Comparison of ENCODE assay signal across 1 cellular context in the genomic region with DNA sequence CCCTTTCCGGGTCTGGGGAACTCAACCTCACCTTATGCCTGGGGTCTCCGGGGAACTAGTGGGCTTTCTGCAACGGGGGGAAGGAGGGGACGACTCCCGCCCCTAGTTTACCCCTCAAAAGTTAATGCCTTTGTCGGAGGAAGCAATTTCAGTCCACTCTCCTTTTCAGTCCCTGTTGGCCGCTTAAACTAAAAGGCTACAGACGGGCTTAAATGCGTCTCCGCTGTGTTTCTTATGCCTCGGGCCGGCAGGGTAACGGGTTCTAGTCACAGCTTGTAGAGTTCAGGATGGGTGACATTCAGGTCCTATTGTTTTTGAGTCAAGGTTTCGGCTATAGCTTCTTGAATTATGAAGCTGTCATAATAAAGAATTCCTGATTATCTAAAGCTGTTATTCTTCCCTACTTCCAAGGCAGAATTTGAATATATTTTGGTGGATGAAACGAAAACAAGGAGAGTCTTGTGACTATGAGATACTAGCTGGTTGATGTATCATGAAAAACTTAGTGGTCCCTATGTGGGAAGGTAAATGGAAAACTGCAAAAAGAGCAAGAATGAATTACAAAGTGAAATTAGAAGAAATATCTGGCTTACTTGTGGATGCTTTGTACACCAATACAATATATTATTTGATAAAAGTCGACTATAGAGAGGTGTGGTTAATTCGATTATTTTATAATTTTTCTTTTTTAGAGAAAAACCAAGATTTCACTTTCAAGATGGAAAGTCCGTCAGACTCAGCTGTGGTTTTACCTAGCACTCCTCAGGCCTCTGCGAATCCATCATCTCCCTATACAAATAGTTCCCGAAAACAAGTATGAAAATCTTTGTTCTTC.
TF ChIP-seq lines count a peak whose summit lies in the region.

No MANE protein-coding gene starts in this region.

TF ChIP-seq in HEK293, 187 proteins besides CTCF, POLR2A, EP300 and RAD21 (continued from another document and continues in another):
- TF ChIP-seq, protein P1, sequence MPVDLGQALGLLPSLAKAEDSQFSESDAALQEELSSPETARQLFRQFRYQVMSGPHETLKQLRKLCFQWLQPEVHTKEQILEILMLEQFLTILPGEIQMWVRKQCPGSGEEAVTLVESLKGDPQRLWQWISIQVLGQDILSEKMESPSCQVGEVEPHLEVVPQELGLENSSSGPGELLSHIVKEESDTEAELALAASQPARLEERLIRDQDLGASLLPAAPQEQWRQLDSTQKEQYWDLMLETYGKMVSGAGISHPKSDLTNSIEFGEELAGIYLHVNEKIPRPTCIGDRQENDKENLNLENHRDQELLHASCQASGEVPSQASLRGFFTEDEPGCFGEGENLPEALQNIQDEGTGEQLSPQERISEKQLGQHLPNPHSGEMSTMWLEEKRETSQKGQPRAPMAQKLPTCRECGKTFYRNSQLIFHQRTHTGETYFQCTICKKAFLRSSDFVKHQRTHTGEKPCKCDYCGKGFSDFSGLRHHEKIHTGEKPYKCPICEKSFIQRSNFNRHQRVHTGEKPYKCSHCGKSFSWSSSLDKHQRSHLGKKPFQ (tag by site-specific recombination; IDR thresholded peaks at IDR 0.05), result no peak
- TF ChIP-seq, protein P2, sequence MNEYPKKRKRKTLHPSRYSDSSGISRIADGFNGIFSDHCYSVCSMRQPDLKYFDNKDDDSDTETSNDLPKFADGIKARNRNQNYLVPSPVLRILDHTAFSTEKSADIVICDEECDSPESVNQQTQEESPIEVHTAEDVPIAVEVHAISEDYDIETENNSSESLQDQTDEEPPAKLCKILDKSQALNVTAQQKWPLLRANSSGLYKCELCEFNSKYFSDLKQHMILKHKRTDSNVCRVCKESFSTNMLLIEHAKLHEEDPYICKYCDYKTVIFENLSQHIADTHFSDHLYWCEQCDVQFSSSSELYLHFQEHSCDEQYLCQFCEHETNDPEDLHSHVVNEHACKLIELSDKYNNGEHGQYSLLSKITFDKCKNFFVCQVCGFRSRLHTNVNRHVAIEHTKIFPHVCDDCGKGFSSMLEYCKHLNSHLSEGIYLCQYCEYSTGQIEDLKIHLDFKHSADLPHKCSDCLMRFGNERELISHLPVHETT (tag by site-specific recombination; IDR thresholded peaks at IDR 0.05), result peak; percentile 58; the same call in 1 of the 2 replicates
- no peak for TF ChIP-seq ZNF626 (tag by site-specific recombination; IDR thresholded peaks at IDR 0.05)
- TF ChIP-seq ZNF473 (tag by site-specific recombination; IDR thresholded peaks at IDR 0.05), result no peak
- TF ChIP-seq ZNF37A (tag by site-specific recombination; IDR thresholded peaks at IDR 0.05), result no peak
- TF ChIP-seq ZNF157 (tag by site-specific recombination; IDR thresholded peaks at IDR 0.05), result no peak
- TF ChIP-seq FEZF1 (tag by site-specific recombination; IDR thresholded peaks at IDR 0.05), result peak; percentile 65
- no peak for TF ChIP-seq ZNF843 (tag by site-specific recombination; IDR thresholded peaks at IDR 0.05)
- TF ChIP-seq ZBTB17 (tag by site-specific recombination; IDR thresholded peaks at IDR 0.05), result no peak
- TF ChIP-seq, protein P3, sequence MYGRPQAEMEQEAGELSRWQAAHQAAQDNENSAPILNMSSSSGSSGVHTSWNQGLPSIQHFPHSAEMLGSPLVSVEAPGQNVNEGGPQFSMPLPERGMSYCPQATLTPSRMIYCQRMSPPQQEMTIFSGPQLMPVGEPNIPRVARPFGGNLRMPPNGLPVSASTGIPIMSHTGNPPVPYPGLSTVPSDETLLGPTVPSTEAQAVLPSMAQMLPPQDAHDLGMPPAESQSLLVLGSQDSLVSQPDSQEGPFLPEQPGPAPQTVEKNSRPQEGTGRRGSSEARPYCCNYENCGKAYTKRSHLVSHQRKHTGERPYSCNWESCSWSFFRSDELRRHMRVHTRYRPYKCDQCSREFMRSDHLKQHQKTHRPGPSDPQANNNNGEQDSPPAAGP (tag by site-specific recombination; IDR thresholded peaks at IDR 0.05), result no peak
- no peak for TF ChIP-seq ZNF596 (tag by site-specific recombination; IDR thresholded peaks at IDR 0.05)
- TF ChIP-seq ZNF623 (tag by site-specific recombination; IDR thresholded peaks at IDR 0.05), result no peak
- TF ChIP-seq, protein P4, sequence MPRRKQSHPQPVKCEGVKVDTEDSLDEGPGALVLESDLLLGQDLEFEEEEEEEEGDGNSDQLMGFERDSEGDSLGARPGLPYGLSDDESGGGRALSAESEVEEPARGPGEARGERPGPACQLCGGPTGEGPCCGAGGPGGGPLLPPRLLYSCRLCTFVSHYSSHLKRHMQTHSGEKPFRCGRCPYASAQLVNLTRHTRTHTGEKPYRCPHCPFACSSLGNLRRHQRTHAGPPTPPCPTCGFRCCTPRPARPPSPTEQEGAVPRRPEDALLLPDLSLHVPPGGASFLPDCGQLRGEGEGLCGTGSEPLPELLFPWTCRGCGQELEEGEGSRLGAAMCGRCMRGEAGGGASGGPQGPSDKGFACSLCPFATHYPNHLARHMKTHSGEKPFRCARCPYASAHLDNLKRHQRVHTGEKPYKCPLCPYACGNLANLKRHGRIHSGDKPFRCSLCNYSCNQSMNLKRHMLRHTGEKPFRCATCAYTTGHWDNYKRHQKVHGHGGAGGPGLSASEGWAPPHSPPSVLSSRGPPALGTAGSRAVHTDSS (tag by site-specific recombination; IDR thresholded peaks at IDR 0.05), result no peak
- TF ChIP-seq, protein P5, sequence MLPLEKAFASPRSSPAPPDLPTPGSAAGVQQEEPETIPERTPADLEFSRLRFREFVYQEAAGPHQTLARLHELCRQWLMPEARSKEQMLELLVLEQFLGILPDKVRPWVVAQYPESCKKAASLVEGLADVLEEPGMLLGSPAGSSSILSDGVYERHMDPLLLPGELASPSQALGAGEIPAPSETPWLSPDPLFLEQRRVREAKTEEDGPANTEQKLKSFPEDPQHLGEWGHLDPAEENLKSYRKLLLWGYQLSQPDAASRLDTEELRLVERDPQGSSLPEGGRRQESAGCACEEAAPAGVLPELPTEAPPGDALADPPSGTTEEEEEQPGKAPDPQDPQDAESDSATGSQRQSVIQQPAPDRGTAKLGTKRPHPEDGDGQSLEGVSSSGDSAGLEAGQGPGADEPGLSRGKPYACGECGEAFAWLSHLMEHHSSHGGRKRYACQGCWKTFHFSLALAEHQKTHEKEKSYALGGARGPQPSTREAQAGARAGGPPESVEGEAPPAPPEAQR (tag by site-specific recombination; IDR thresholded peaks at IDR 0.05), result no peak
- TF ChIP-seq, protein P6, sequence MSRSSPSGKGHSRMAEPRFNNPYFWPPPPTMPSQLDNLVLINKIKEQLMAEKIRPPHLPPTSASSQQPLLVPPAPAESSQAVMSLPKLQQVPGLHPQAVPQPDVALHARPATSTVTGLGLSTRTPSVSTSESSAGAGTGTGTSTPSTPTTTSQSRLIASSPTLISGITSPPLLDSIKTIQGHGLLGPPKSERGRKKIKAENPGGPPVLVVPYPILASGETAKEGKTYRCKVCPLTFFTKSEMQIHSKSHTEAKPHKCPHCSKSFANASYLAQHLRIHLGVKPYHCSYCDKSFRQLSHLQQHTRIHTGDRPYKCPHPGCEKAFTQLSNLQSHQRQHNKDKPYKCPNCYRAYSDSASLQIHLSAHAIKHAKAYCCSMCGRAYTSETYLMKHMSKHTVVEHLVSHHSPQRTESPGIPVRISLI (tag by site-specific recombination; IDR thresholded peaks at IDR 0.05), result peak; percentile 9; the same call in 1 of the 2 replicates
- 0 out of 2 replicates have a peak, but pooled peaks have one; percentile 3 for TF ChIP-seq KLF9 (tag by site-specific recombination; IDR thresholded peaks at IDR 0.05; ENCODE audit: low read depth)
- peak; percentile 74 for TF ChIP-seq PRDM1 (tag by site-specific recombination; IDR thresholded peaks at IDR 0.05)
- no peak for TF ChIP-seq ZNF510 (tag by site-specific recombination; IDR thresholded peaks at IDR 0.05; ENCODE audit: insufficient replicate concordance)
- no peak for TF ChIP-seq ZNF530 (tag by site-specific recombination; IDR thresholded peaks at IDR 0.05; ENCODE audit: low read depth)
- TF ChIP-seq ZNF350 (tag by site-specific recombination; IDR thresholded peaks at IDR 0.05), result no peak
- no peak for TF ChIP-seq ZNF248 (tag by site-specific recombination; IDR thresholded peaks at IDR 0.05)
- TF ChIP-seq ZNF324 (tag by site-specific recombination; IDR thresholded peaks at IDR 0.05), result 0 out of 2 replicates have a peak, but pooled peaks have one; percentile 6
- TF ChIP-seq ZBTB20 (tag by site-specific recombination; IDR thresholded peaks at IDR 0.05), result peak; percentile 49
- TF ChIP-seq ZNF549 (tag by site-specific recombination; IDR thresholded peaks at IDR 0.05), result no peak
- 0 out of 2 replicates have a peak, but pooled peaks have one; percentile 74 for TF ChIP-seq ZNF501 (tag by site-specific recombination; IDR thresholded peaks at IDR 0.05)
- TF ChIP-seq ZXDB (tag by site-specific recombination; IDR thresholded peaks at IDR 0.05), result peak; percentile 5; the same call in 1 of the 2 replicates
- TF ChIP-seq ZNF600 (tag by site-specific recombination; IDR thresholded peaks at IDR 0.05), result 0 out of 2 replicates have a peak, but pooled peaks have one; percentile 10
- TF ChIP-seq, protein P7, sequence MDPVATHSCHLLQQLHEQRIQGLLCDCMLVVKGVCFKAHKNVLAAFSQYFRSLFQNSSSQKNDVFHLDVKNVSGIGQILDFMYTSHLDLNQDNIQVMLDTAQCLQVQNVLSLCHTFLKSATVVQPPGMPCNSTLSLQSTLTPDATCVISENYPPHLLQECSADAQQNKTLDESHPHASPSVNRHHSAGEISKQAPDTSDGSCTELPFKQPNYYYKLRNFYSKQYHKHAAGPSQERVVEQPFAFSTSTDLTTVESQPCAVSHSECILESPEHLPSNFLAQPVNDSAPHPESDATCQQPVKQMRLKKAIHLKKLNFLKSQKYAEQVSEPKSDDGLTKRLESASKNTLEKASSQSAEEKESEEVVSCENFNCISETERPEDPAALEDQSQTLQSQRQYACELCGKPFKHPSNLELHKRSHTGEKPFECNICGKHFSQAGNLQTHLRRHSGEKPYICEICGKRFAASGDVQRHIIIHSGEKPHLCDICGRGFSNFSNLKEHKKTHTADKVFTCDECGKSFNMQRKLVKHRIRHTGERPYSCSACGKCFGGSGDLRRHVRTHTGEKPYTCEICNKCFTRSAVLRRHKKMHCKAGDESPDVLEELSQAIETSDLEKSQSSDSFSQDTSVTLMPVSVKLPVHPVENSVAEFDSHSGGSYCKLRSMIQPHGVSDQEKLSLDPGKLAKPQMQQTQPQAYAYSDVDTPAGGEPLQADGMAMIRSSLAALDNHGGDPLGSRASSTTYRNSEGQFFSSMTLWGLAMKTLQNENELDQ (tag by site-specific recombination; IDR thresholded peaks at IDR 0.05; ENCODE audit: low read depth), result no peak
- TF ChIP-seq, protein P8, sequence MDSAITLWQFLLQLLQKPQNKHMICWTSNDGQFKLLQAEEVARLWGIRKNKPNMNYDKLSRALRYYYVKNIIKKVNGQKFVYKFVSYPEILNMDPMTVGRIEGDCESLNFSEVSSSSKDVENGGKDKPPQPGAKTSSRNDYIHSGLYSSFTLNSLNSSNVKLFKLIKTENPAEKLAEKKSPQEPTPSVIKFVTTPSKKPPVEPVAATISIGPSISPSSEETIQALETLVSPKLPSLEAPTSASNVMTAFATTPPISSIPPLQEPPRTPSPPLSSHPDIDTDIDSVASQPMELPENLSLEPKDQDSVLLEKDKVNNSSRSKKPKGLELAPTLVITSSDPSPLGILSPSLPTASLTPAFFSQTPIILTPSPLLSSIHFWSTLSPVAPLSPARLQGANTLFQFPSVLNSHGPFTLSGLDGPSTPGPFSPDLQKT (IDR thresholded peaks at IDR 0.05; ENCODE audit: borderline replicate concordance, low read depth, low read length), result no peak
- TF ChIP-seq ZNF155 (tag by site-specific recombination; IDR thresholded peaks at IDR 0.05), result no peak
- TF ChIP-seq, protein P9, sequence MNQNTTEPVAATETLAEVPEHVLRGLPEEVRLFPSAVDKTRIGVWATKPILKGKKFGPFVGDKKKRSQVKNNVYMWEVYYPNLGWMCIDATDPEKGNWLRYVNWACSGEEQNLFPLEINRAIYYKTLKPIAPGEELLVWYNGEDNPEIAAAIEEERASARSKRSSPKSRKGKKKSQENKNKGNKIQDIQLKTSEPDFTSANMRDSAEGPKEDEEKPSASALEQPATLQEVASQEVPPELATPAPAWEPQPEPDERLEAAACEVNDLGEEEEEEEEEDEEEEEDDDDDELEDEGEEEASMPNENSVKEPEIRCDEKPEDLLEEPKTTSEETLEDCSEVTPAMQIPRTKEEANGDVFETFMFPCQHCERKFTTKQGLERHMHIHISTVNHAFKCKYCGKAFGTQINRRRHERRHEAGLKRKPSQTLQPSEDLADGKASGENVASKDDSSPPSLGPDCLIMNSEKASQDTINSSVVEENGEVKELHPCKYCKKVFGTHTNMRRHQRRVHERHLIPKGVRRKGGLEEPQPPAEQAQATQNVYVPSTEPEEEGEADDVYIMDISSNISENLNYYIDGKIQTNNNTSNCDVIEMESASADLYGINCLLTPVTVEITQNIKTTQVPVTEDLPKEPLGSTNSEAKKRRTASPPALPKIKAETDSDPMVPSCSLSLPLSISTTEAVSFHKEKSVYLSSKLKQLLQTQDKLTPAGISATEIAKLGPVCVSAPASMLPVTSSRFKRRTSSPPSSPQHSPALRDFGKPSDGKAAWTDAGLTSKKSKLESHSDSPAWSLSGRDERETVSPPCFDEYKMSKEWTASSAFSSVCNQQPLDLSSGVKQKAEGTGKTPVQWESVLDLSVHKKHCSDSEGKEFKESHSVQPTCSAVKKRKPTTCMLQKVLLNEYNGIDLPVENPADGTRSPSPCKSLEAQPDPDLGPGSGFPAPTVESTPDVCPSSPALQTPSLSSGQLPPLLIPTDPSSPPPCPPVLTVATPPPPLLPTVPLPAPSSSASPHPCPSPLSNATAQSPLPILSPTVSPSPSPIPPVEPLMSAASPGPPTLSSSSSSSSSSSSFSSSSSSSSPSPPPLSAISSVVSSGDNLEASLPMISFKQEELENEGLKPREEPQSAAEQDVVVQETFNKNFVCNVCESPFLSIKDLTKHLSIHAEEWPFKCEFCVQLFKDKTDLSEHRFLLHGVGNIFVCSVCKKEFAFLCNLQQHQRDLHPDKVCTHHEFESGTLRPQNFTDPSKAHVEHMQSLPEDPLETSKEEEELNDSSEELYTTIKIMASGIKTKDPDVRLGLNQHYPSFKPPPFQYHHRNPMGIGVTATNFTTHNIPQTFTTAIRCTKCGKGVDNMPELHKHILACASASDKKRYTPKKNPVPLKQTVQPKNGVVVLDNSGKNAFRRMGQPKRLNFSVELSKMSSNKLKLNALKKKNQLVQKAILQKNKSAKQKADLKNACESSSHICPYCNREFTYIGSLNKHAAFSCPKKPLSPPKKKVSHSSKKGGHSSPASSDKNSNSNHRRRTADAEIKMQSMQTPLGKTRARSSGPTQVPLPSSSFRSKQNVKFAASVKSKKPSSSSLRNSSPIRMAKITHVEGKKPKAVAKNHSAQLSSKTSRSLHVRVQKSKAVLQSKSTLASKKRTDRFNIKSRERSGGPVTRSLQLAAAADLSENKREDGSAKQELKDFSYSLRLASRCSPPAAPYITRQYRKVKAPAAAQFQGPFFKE (tag by site-specific recombination; IDR thresholded peaks at IDR 0.05; ENCODE audit: borderline replicate concordance), result no peak
- no peak for TF ChIP-seq ZNF391 (tag by site-specific recombination; IDR thresholded peaks at IDR 0.05; ENCODE audit: borderline replicate concordance, low read depth)
- TF ChIP-seq WT1 (tag by site-specific recombination; IDR thresholded peaks at IDR 0.05), result no peak
- TF ChIP-seq SALL2 (tag by site-specific recombination; IDR thresholded peaks at IDR 0.05; ENCODE audit: borderline replicate concordance), result no peak
- TF ChIP-seq SCRT2 (tag by site-specific recombination; IDR thresholded peaks at IDR 0.05), result no peak
- no peak for TF ChIP-seq ZNF560 (tag by site-specific recombination; IDR thresholded peaks at IDR 0.05; ENCODE audit: borderline replicate concordance)
